ENCODE assay signal across 8 cellular contexts in genomic region chr7:35036361-35037171, GRCh38.
A peak's percentile ranks its signal among the peaks of the same experiment; 100 is the strongest.
DNase-seq lines count a peak whose midpoint lies in the region; ATAC-seq and TF ChIP-seq lines count a peak whose summit lies in the region.

No MANE protein-coding gene starts in this region.

- ATAC-seq in DND-41 (ENCODE audit: insufficient read depth, low read depth): peak; percentile 3

- TF ChIP-seq CTCF in DND-41 (IDR thresholded peaks at IDR 0.05; ENCODE audit: borderline replicate concordance, extremely low read depth, low read length, poor library complexity, severe bottlenecking) (no peak), coronary artery (IDR thresholded peaks at IDR 0.05) (no peak)

- H3K27me3 ChIP-seq in DND-41 (ENCODE audit: insufficient read depth, low read length, poor library complexity): peaks cover 14% of the 10 kb centered on the region
- no peaks in the 10 kb centered on the region for H3K27me3 ChIP-seq in layer of hippocampus (ENCODE audit: control insufficient read depth, insufficient read depth, low read length)

- peaks cover 32% of the 10 kb centered on the region for H3K4me1 ChIP-seq in DND-41 (ENCODE audit: insufficient read depth, low read length)

- H2AFZ ChIP-seq in DND-41 (ENCODE audit: low read depth, low read length): peak overlapping the region; percentile 89

- H3K9me3 ChIP-seq in DND-41 (ENCODE audit: insufficient read depth, low read length, severe bottlenecking): no peaks in the 10 kb centered on the region

- peak overlapping the region; percentile 91 for H3K4me2 ChIP-seq in DND-41 (ENCODE audit: insufficient read depth, low read length)

- H3K36me3 ChIP-seq in DND-41 (ENCODE audit: insufficient read depth, low read length): no peaks in the 10 kb centered on the region

- H3K9ac ChIP-seq in DND-41 (ENCODE audit: low read depth, low read length): peak overlapping the region; percentile 60

- peak overlapping the region; percentile 64 to 85; a peak in 3 of 4 replicates for H3K4me3 ChIP-seq in DND-41 (ENCODE audit: low read depth in 1 of 2, low read length in 2 of 2)
- H3K4me3 ChIP-seq in coronary artery: peak overlapping the region; percentile 75

- DNase-seq in DND-41 (peak; percentile 26), HCEC 1CT (peak; percentile 52), NCI-H146 treated with DMSO at 0.1 percent for 48 hours (lab: John Stamatoyannopoulos, UW; ENCODE audit: unreplicated experiment) (peak; percentile 40), coronary artery (ENCODE audit: low spot score) (peak; percentile 75), NCI-H2107 (lab: John Stamatoyannopoulos, UW) (no peak)
- peak; percentile 39 for DNase-seq in activated CD4-positive, CD25-positive, alpha-beta regulatory T cell treated with anti-CD3 and anti-CD28 coated beads, Interleukin-2, amount 50 U/mL, for 72 hours
- peak; percentile 36 for DNase-seq in stimulated activated CD4-positive, alpha-beta T cell treated with anti-CD3 and anti-CD28 coated beads, Interleukin-4, amount 100 ng/mL, for 1 hour

- no peak overlapping the region; the same call in 1 of the 2 replicates for H3K27ac ChIP-seq in DND-41 (ENCODE audit: low read length)
- peak overlapping the region; percentile 49 to 91 for H3K27ac ChIP-seq in coronary artery
- peak overlapping the region; percentile 68 for H3K27ac ChIP-seq in layer of hippocampus (ENCODE audit: low read depth, low read length)

- H3K79me2 ChIP-seq in DND-41 (ENCODE audit: insufficient read depth, low read length): peaks cover 9% of the 10 kb centered on the region; the same call in 1 of the 2 replicates

- H4K20me1 ChIP-seq in DND-41 (ENCODE audit: insufficient read depth, low read length): peaks cover 6% of the 10 kb centered on the region; the same call in 1 of the 2 replicates
